9 cellular contexts compared by ENCODE assay signal in genomic region chr5:34001231-34001935, GRCh38. TPM values are rescaled to one million over a fixed set of nuclear protein-coding genes. Genes with fewer than 3 reads are reported as not detected.
DNase-seq lines count a peak whose midpoint lies in the region; ATAC-seq, FAIRE-seq and TF ChIP-seq lines count a peak whose summit lies in the region.
"Had no signal": no experiment of that assay in that cellular context is flagged by ENCODE, and none has a peak within 500 bp of the region (broad histone marks: within the 10 kb centered on the region; RNA-seq: fewer than 3 reads in every experiment).

No MANE protein-coding gene starts in this region.

- no peak overlapping the region for H3K4me2 ChIP-seq in mammary epithelial cell (ENCODE audit: insufficient read depth, low read depth, low read length)

- H3K79me2 ChIP-seq in mammary epithelial cell (ENCODE audit: insufficient read depth, low read length): no peaks in the 10 kb centered on the region

- no peak for ATAC-seq in GM18520 (IDR thresholded peaks at IDR 0.05; ENCODE audit: unreplicated experiment)
- no peak for ATAC-seq in psoas muscle

- dilution Hi-C loops in mammary epithelial cell (cut with HindIII; ENCODE audit: low sequenced_read_pairs): no loop called here

- no peaks in the 10 kb centered on the region for H4K20me1 ChIP-seq in mammary epithelial cell (ENCODE audit: insufficient read depth, low read length)

- CTCF ChIA-PET in mammary epithelial cell (lab: Charles Lee; ENCODE audit: low non-redundant PET): no interaction called here

- WGBS in mammary epithelial cell (ENCODE audit: low coverage, missing lambda C conversion rate): 81% methylated on average over 10 of the region's 10 CpGs
- 82 to 87% (median 85%) methylated on average over 10 of the region's 10 CpGs for whole genome bisulfite sequencing in psoas muscle, 3 donors

- no peaks in the 10 kb centered on the region for H3K27me3 ChIP-seq in mammary epithelial cell (ENCODE audit: insufficient read depth, low read length)
- no peaks in the 10 kb centered on the region for H3K27me3 ChIP-seq in psoas muscle (ENCODE audit: insufficient read depth in 3 of 3, low read length in 2 of 3)

- TF ChIP-seq CTCF in mammary epithelial cell (conservative IDR thresholded peaks at IDR 0.05 in 1 of 2, IDR thresholded peaks at IDR 0.05 in 1 of 2; ENCODE audit: extremely low read depth in 1 of 2, insufficient read depth in 1 of 2, low read depth in 1 of 2, low read length in 2 of 2): no peak
- TF ChIP-seq CTCF in psoas muscle (IDR thresholded peaks at IDR 0.05): no peak

- no peak overlapping the region for H3K9ac ChIP-seq in mammary epithelial cell (ENCODE audit: insufficient read depth, low read length)

- no peak overlapping the region for H2AFZ ChIP-seq in mammary epithelial cell (ENCODE audit: low read depth, low read length)

- in situ Hi-C loops in mammary epithelial cell (cut with MboI; ENCODE audit: low sequenced_read_pairs in 2 of 2): loop anchor here (25.0 kb wide), 1 partner anchor 911 kb away; the partner anchor contains the start of genes BRIX1 (in 2 of the 2) and RAD1 (in 2 of the 2)

- no TSS peak for BruUV-seq in mammary epithelial cell (replicated peaks; lab: Mats Ljungman, UMichigan)

- intact Hi-C loops in mammary epithelial cell (cut with micrococcal nuclease) (loop anchor here (10.0 kb wide), 1 partner anchor 913 kb away; the partner anchor contains the start of genes BRIX1 and RAD1), psoas muscle (cut with DNase I) (no loop called here)

- no peak overlapping the region for H3K4me3 ChIP-seq in mammary epithelial cell (replicated peaks in 1 of 3; ENCODE audit: insufficient read depth in 1 of 3, low read depth in 2 of 3, low read length in 3 of 3)
- no peak overlapping the region for H3K4me3 ChIP-seq in psoas muscle

- FAIRE-seq in GM19239 (lab: Jason Lieb, UNC): no peak

- H3K36me3 ChIP-seq in mammary epithelial cell (ENCODE audit: insufficient read depth, low read length) (no peaks in the 10 kb centered on the region), psoas muscle (ENCODE audit: insufficient read depth in 1 of 2, low read depth in 1 of 2) (peaks cover 0 to 35% of the 10 kb centered on the region in 2 donors)

- H3K4me1 ChIP-seq in mammary epithelial cell (ENCODE audit: insufficient read depth, low read length) (peaks cover 3% of the 10 kb centered on the region), psoas muscle (peaks cover 11% of the 10 kb centered on the region)

- H3K27ac ChIP-seq in caudate nucleus (ENCODE audit: low read depth, low read length) (peak overlapping the region; percentile 80), mammary epithelial cell (ENCODE audit: insufficient read depth, low read depth, low read length) (no peak overlapping the region), psoas muscle (no peak overlapping the region)

- H3K9me3 ChIP-seq in mammary epithelial cell (replicated peaks; ENCODE audit: insufficient read depth, low read length) (no peaks in the 10 kb centered on the region), psoas muscle (no peaks in the 10 kb centered on the region)

- DNase-seq in EH (ENCODE audit: low read depth): peak; percentile 71
- peak; percentile 99 for DNase-seq in NCI-H2171 treated with DMSO at 0.1 percent for 48 hours (lab: John Stamatoyannopoulos, UW)
- peak in 29 of 61 donors; percentile 3 to 73 (median 23) for DNase-seq in caudate nucleus (lab: John Stamatoyannopoulos, UW)
- peak; percentile 29 for DNase-seq in middle frontal gyrus (ENCODE audit: extremely low spot score, low spot score)
- no peak for DNase-seq in mammary epithelial cell
- no peak for DNase-seq in GM19239 (ENCODE audit: insufficient read length, low spot score)
- DNase-seq in psoas muscle: no peak
- DNase-seq: activated naive CD4-positive, alpha-beta T cell treated with anti-CD3 and anti-CD28 coated beads, Interleukin-2, amount 50 U/mL, for 16 hours had no signal

RNA-seq across cellular contexts. Expression of gene AMACR, which starts 6.5 kb away (rescaled TPM):
- total RNA-seq in mammary epithelial cell: 10 to 100 TPM; 14.2 to 19.5 TPM
- 9.3 TPM for polyA plus RNA-seq in mammary epithelial cell
- not detected for polyA minus RNA-seq in mammary epithelial cell
- 10 to 100 TPM in 1 of 4 donors, 1 to 10 TPM in 3; 5.1 to 14.4 (median 7.4) TPM for total RNA-seq in psoas muscle
- 1 to 10 TPM; 1.5 to 7.6 (median 4.1) TPM for polyA plus RNA-seq in psoas muscle

RNA-seq across cellular contexts. Expression of gene SLC45A2, which starts 16.9 kb away (rescaled TPM):
- total RNA-seq in mammary epithelial cell: under 1 TPM; under 0.01 to 0.31 TPM
- not detected for polyA plus RNA-seq in mammary epithelial cell
- polyA minus RNA-seq in mammary epithelial cell: not detected
- under 1 TPM in 1 of 4 donors, not detected in 3; 0.24 TPM for total RNA-seq in psoas muscle
- under 1 TPM in 1 of 3 donors, not detected in 2; 0.08 TPM for polyA plus RNA-seq in psoas muscle

RNA-seq across cellular contexts. Expression of gene C1QTNF3, which starts 41.6 kb away (rescaled TPM):
- total RNA-seq in mammary epithelial cell (1 to 10 TPM in 1 of 2 donors, under 1 TPM in 1; 0.80 to 1.8 TPM), psoas muscle (1 to 10 TPM in 2 of 4 donors, under 1 TPM in 1, not detected in 1; 0.62 to 5.9 (median 1.6) TPM)
- polyA plus RNA-seq in mammary epithelial cell (0.29 TPM), psoas muscle (under 1 TPM; 0.31 to 0.49 (median 0.38) TPM)
- polyA minus RNA-seq in mammary epithelial cell: not detected

Comparison
In these comparisons a context has a peak if more than half of its experiments do, and no peak if none do; other contexts are left out.
1. DNase-seq: peak in EH (single experiment), NCI-H2171 treated with DMSO at 0.1 percent for 48 hours (single experiment) and middle frontal gyrus (single experiment); none in mammary epithelial cell (single experiment), GM19239 (single experiment) and psoas muscle (0 of 2).